In genomic region chr9:76394896-76395244, GRCh38 we compare ENCODE assay signal across 8 cellular contexts. TPM values are rescaled to one million over a fixed set of nuclear protein-coding genes. Genes with fewer than 3 reads are reported as not detected.
DNase-seq lines count a peak whose midpoint lies in the region; ATAC-seq and TF ChIP-seq lines count a peak whose summit lies in the region.

No MANE protein-coding gene starts in this region.

- H3K36me3 ChIP-seq in IMR-90 (ENCODE audit: control insufficient read depth, insufficient read depth, low read length) = no peaks in the 10 kb centered on the region; the same call in 1 of the 2 replicates
- H3K36me3 ChIP-seq in sigmoid colon = peaks cover 0 to 12% (median 0%) of the 10 kb centered on the region in 4 donors

- peak overlapping the region; percentile 92 for H3K27ac ChIP-seq in IMR-90 (ENCODE audit: insufficient read depth, low read length)
- peak overlapping the region; percentile 95 for H3K27ac ChIP-seq in right cardiac atrium (ENCODE audit: low read length)
- H3K27ac ChIP-seq in sigmoid colon = peak overlapping the region; percentile 89 to 97 (median 93)

- no peaks in the 10 kb centered on the region for H3K9me3 ChIP-seq in IMR-90 (ENCODE audit: control insufficient read depth, insufficient read depth, low read length)
- no peaks in the 10 kb centered on the region for H3K9me3 ChIP-seq in right cardiac atrium (ENCODE audit: control insufficient read depth, low read length)
- no peaks in the 10 kb centered on the region for H3K9me3 ChIP-seq in sigmoid colon

- peaks cover 39% of the 10 kb centered on the region for H3K4me1 Mint-ChIP-seq in activated naive CD8-positive, alpha-beta T cell treated with anti-CD3 and anti-CD28 coated beads, Interleukin-2, amount 50 U/mL, for 24 hours

- H3K23ac ChIP-seq in IMR-90 (ENCODE audit: low read depth, low read length) = peak overlapping the region; percentile 92

- peak overlapping the region; percentile 96 for H3K4ac ChIP-seq in IMR-90 (ENCODE audit: low read depth, low read length)

- TF ChIP-seq CTCF in IMR-90 (conservative IDR thresholded peaks at IDR 0.05; ENCODE audit: low read depth, low read length) (no peak), sigmoid colon (IDR thresholded peaks at IDR 0.05) (no peak)

- peak overlapping the region; percentile 96 for H3K4me3 Mint-ChIP-seq in activated naive CD8-positive, alpha-beta T cell treated with anti-CD3 and anti-CD28 coated beads, Interleukin-2, amount 50 U/mL, for 24 hours

- H3K9me1 ChIP-seq in IMR-90 (ENCODE audit: insufficient read depth, low read length) = peaks cover 3% of the 10 kb centered on the region; the same call in 1 of the 2 replicates

- peaks cover 22% of the 10 kb centered on the region for H3K36me3 Mint-ChIP-seq in activated naive CD8-positive, alpha-beta T cell treated with anti-CD3 and anti-CD28 coated beads, Interleukin-2, amount 50 U/mL, for 24 hours (ENCODE audit: low read depth)

- H2AK5ac ChIP-seq in IMR-90 (ENCODE audit: low read depth, low read length) = no peak overlapping the region

- H3K27me3 ChIP-seq in IMR-90 (ENCODE audit: control insufficient read depth, insufficient read depth, low read length) (no peaks in the 10 kb centered on the region), right cardiac atrium (ENCODE audit: control insufficient read depth, insufficient read depth) (no peaks in the 10 kb centered on the region), sigmoid colon (no peaks in the 10 kb centered on the region)

- H4K5ac ChIP-seq in IMR-90 (ENCODE audit: low read depth, low read length) = peak overlapping the region; percentile 50

- H2BK120ac ChIP-seq in IMR-90 (ENCODE audit: low read depth, low read length) = peak overlapping the region; percentile 87

- TF ChIP-seq EP300 in sigmoid colon (IDR thresholded peaks at IDR 0.05) = no peak

- in situ Hi-C loops in IMR-90 (cut with MboI; ENCODE audit: low sequenced_read_pairs) = no loop called here

- peak; percentile 38 for DNase-seq in Daoy (ENCODE audit: low read depth)
- no peak for DNase-seq in IMR-90
- peak; percentile 72 for DNase-seq in RKO (ENCODE audit: low spot score)
- peak; percentile 52 for DNase-seq in activated naive CD8-positive, alpha-beta T cell treated with anti-CD3 and anti-CD28 coated beads, Interleukin-2, amount 50 U/mL, for 24 hours
- DNase-seq in right cardiac atrium = peak in 2 of 3 donors; percentile 61 to 77
- DNase-seq in sigmoid colon = peak; percentile 79
- DNase-seq in mesenteric fat pad (ENCODE audit: low spot score) = no peak

- POLR2A ChIA-PET in IMR-90 (lab: Charles Lee; ENCODE audit: unreplicated experiment) = interaction anchor here (0.6 to 1.1 kb wide), 3 partner anchors 10 to 81 kb away, joined by 3 to 5 read pairs (median 3); no protein-coding TSS in a partner anchor

- TF ChIP-seq RAD21 in IMR-90 (IDR thresholded peaks at IDR 0.05; ENCODE audit: low read length) = no peak

- H2BK15ac ChIP-seq in IMR-90 (ENCODE audit: low read depth, low read length) = peak overlapping the region; percentile 82; the same call in 2 of the 3 replicates

- peak overlapping the region; percentile 83 for H4K91ac ChIP-seq in IMR-90 (ENCODE audit: insufficient read depth, low read depth, low read length)

- H3K9me3 Mint-ChIP-seq in activated naive CD8-positive, alpha-beta T cell treated with anti-CD3 and anti-CD28 coated beads, Interleukin-2, amount 50 U/mL, for 24 hours = peaks cover 12% of the 10 kb centered on the region

- dilution Hi-C loops in IMR-90 (cut with HindIII; ENCODE audit: low sequenced_read_pairs, unreplicated experiment) = no loop called here

- no TSS peak for BruUV-seq in IMR-90 (replicated peaks; lab: Mats Ljungman, UMichigan)

- H2AK9ac ChIP-seq in IMR-90 (replicated peaks; ENCODE audit: low read depth, low read length, poor library complexity) = peak overlapping the region; percentile 43

- peak overlapping the region; percentile 62 for H3K18ac ChIP-seq in IMR-90 (ENCODE audit: low read depth, low read length)

- CTCF ChIA-PET in IMR-90 (lab: Yijun Ruan, JAX) = interaction anchor here (0.8 to 2.7 kb wide), 4 partner anchors 11 to 87 kb away, joined by 3 to 12 read pairs (median 6); no protein-coding TSS in a partner anchor

- intact Hi-C loops in IMR-90 (cut with micrococcal nuclease) = loop anchor here (2.0 to 5.0 kb wide), 4 partner anchors 73 to 503 kb away; partner anchors contain the start of gene PCSK5
- intact Hi-C loops in right cardiac atrium (cut with DNase I) = no loop called here
- intact Hi-C loops in sigmoid colon (cut with DNase I) = loop anchor here (10.0 kb wide), 2 partner anchors 500 to 1900 kb away; partner anchors contain the start of genes PCSK5 and PSAT1

- H3K27ac Mint-ChIP-seq in activated naive CD8-positive, alpha-beta T cell treated with anti-CD3 and anti-CD28 coated beads, Interleukin-2, amount 50 U/mL, for 24 hours = peak overlapping the region; percentile 98

- H4K20me1 ChIP-seq in IMR-90 (ENCODE audit: insufficient read depth, low read length) = no peaks in the 10 kb centered on the region

- H2AFZ ChIP-seq in IMR-90 (replicated peaks; ENCODE audit: low read length, poor library complexity) = peak overlapping the region; percentile 97

- peak overlapping the region; percentile 83 for H2BK5ac ChIP-seq in IMR-90 (ENCODE audit: low read depth, low read length, poor library complexity, severe bottlenecking)

- ATAC-seq in GM21528 (IDR thresholded peaks at IDR 0.05; ENCODE audit: low FRiP score, unreplicated experiment) = peak; percentile 58
- ATAC-seq in IMR-90 (ENCODE audit: low read depth) = peak; percentile 27
- ATAC-seq in activated naive CD8-positive, alpha-beta T cell treated with anti-CD3 and anti-CD28 coated beads, Interleukin-2, amount 50 U/mL, for 24 hours = peak; percentile 81
- ATAC-seq in right cardiac atrium = peak; percentile 81

- peak overlapping the region; percentile 84 for H3K4me2 ChIP-seq in IMR-90 (ENCODE audit: low read depth, low read length)

- H3K27me3 Mint-ChIP-seq in activated naive CD8-positive, alpha-beta T cell treated with anti-CD3 and anti-CD28 coated beads, Interleukin-2, amount 50 U/mL, for 24 hours = peaks cover 2% of the 10 kb centered on the region

- TF ChIP-seq POLR2A in IMR-90 (IDR thresholded peaks at IDR 0.05; ENCODE audit: low read depth, low read length) = no peak
- no peak for TF ChIP-seq POLR2A in sigmoid colon (IDR thresholded peaks at IDR 0.05)

- no CpG with 5 or more reads among the region's 14 CpGs for WGBS in IMR-90 (ENCODE audit: extremely low coverage in 2 of 2, insufficient read length in 1 of 2), 2 experiments
- under 1% methylated on average over 14 of the region's 14 CpGs for WGBS in right cardiac atrium
- WGBS in sigmoid colon, 2 donors = 0 to 1% methylated on average over 14 of the region's 14 CpGs

- peak overlapping the region; percentile 87 to 88 for H4K8ac ChIP-seq in IMR-90 (ENCODE audit: low read depth in 2 of 2, low read length in 2 of 2)

- peak overlapping the region; percentile 92 for H3K9ac ChIP-seq in IMR-90 (ENCODE audit: low read depth, low read length)

- peak overlapping the region; percentile 89 for H3K14ac ChIP-seq in IMR-90 (replicated peaks; ENCODE audit: low read depth, low read length)

- H3K4me3 ChIP-seq in IMR-90 (ENCODE audit: insufficient read depth, low read depth, low read length) (peak overlapping the region; percentile 86), right cardiac atrium (ENCODE audit: low read length) (peak overlapping the region; percentile 81), sigmoid colon (peak overlapping the region; percentile 84 to 97 (median 88))

- H3K4me1 ChIP-seq in IMR-90 (ENCODE audit: control insufficient read depth, insufficient read depth, low read length) = peaks cover 2% of the 10 kb centered on the region
- peaks cover 2% of the 10 kb centered on the region for H3K4me1 ChIP-seq in right cardiac atrium (ENCODE audit: control insufficient read depth, insufficient read depth, low read length)
- H3K4me1 ChIP-seq in sigmoid colon = peaks cover 0 to 22% (median 10%) of the 10 kb centered on the region in 4 donors

- H3K56ac ChIP-seq in IMR-90 (ENCODE audit: extremely low read depth, insufficient read depth, low read length) = peak overlapping the region; percentile 93

- peaks cover 11 to 29% of the 10 kb centered on the region in 2 experiments for H3K79me1 ChIP-seq in IMR-90 (ENCODE audit: low read depth in 1 of 2, low read length in 2 of 2)

- H2BK20ac ChIP-seq in IMR-90 (ENCODE audit: low read depth, low read length) = peak overlapping the region; percentile 46

TF ChIP-seq in IMR-90, 13 proteins besides CTCF, POLR2A, EP300 and RAD21:
- TF ChIP-seq RCOR1 (IDR thresholded peaks at IDR 0.05; ENCODE audit: insufficient replicate concordance, low read length) (no peak), ELK1 (IDR thresholded peaks at IDR 0.05; ENCODE audit: borderline replicate concordance, low read depth, low read length) (no peak)

RNA-seq across cellular contexts. Expression of gene RFK, which starts 0.6 kb away (rescaled TPM):
- total RNA-seq in Daoy (2014; rRNA removed; shearing (Covaris generic)) = 44.1 and 49.9 TPM in 2 replicates
- total RNA-seq in IMR-90 (2012; rRNA removed) = 13.8 and 29.2 TPM in 2 replicates
- polyA plus RNA-seq in IMR-90 (2012; rRNA removed) = 8.8 and 10.3 TPM in 2 replicates
- 5.1 and 7.3 TPM in 2 replicates for polyA plus RNA-seq in IMR-90 (2012; cell fraction: cytosol; rRNA removed)
- polyA plus RNA-seq in IMR-90 (2012; cell fraction: nucleus; rRNA removed; ENCODE audit: low replicate concordance) = 2.7 and 3.2 TPM in 2 replicates
- total RNA-seq in right cardiac atrium = 10 to 100 TPM; 18.1 to 26.9 (median 24.6) TPM
- polyA plus RNA-seq in right cardiac atrium = 16.5 TPM
- 10 to 100 TPM; 12.9 to 23.5 (median 21.6) TPM for total RNA-seq in sigmoid colon
- 100 to 1,000 TPM in 1 of 3 donors, 10 to 100 TPM in 2; 28.9 to 145 (median 92.5) TPM for polyA plus RNA-seq in sigmoid colon
- 17.3 TPM for total RNA-seq in mesenteric fat pad

Comparison
In these comparisons a context has a peak if more than half of its experiments do, and no peak if none do; other contexts are left out.
1. DNase-seq: peak in Daoy (single experiment), RKO (single experiment), activated naive CD8-positive, alpha-beta T cell treated with anti-CD3 and anti-CD28 coated beads, Interleukin-2, amount 50 U/mL, for 24 hours (single experiment), right cardiac atrium (2 of 3) and sigmoid colon (single experiment); none in IMR-90 (single experiment) and mesenteric fat pad (single experiment).
2. ATAC-seq: peak in every context shown above with its lines; median percentile 81 in activated naive CD8-positive, alpha-beta T cell treated with anti-CD3 and anti-CD28 coated beads, Interleukin-2, amount 50 U/mL, for 24 hours; 81 in right cardiac atrium; 58 in GM21528; 27 in IMR-90.
3. intact Hi-C loops: an anchor here in IMR-90 (2.0 to 5.0 kb wide) and sigmoid colon (10.0 kb wide); none called in right cardiac atrium.
4. Peak in every context shown above with its lines, with median percentiles within 50 percentile points of each other: H3K27ac ChIP-seq and H3K4me3 ChIP-seq.